In the genomic region with DNA sequence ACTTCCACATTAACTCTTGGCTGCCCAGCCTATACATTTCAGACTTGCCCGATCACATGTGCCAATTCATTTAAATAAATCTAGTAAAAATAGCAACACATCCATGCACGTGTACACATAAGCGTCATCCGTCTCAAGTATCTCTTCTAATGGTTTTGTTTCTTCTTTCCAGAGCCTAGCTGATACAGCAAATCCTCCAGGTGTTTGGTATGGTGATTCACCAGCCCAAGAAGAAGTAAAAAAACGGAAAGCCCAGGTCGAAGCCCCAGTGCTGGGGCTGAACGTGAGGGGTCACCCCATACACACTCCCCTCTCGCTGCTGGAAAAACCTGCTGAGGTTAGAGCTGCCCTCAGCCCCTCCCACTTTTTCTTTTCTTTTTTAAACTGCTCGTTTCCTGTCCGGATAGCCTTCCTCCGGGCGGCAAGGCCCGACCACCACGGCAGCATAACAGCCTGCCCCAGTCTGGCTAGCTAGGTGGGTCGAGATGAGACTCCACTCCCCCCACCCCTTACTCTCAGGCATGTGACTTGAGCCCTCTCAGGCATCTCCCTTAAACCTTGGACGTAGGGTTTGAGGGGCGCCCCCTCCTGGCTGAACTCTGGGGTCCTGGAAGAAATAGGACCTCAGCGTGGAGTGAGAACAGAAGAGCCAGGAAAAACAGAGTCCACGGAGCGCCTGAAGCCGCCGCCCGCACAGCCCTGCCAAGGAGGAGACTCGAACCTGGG, we compare ENCODE assay signal across 8 cellular contexts. TPM values are rescaled to one million over a fixed set of nuclear protein-coding genes. Genes with fewer than 3 reads are reported as not detected.
DNase-seq lines count a peak whose midpoint lies in the region; ATAC-seq and TF ChIP-seq lines count a peak whose summit lies in the region.

No MANE protein-coding gene starts in this region.

- H3K27me3 ChIP-seq in tibial nerve = peaks cover 6 to 100% of the 10 kb centered on the region in 2 donors

- no peaks in the 10 kb centered on the region for H3K9me3 Mint-ChIP-seq in chondrocyte (ENCODE audit: low read depth)

- H3K4me3 ChIP-seq in AG04449 (ENCODE audit: low read depth, low read length) = peak overlapping the region; percentile 23; the same call in 1 of the 2 replicates
- peak overlapping the region; percentile 8; the same call in 1 of the 2 replicates for H3K4me3 ChIP-seq in GM08714 (ENCODE audit: low read length)
- peak overlapping the region; percentile 20 for H3K4me3 ChIP-seq in skeletal muscle cell (ENCODE audit: low read depth, low read length)
- no peak overlapping the region for H3K4me3 ChIP-seq in tibial nerve

- no peak overlapping the region for H3K27ac Mint-ChIP-seq in chondrocyte (ENCODE audit: unreplicated experiment)

- peak overlapping the region; percentile 55 for H3K4me3 Mint-ChIP-seq in chondrocyte (ENCODE audit: unreplicated experiment)

- no peak for ATAC-seq in GM21576 (IDR thresholded peaks at IDR 0.05; ENCODE audit: unreplicated experiment)

- DNase-seq in AG04449 (ENCODE audit: low read depth, low spot score) = no peak
- DNase-seq in NCI-H748 treated with DMSO at 0.1 percent for 48 hours (lab: John Stamatoyannopoulos, UW) = peak; percentile 1
- DNase-seq in chondrocyte (ENCODE audit: low spot score) = no peak
- no peak for DNase-seq in skeletal muscle cell (ENCODE audit: low read depth)
- no peak for DNase-seq in tibial nerve (ENCODE audit: low spot score in 2 of 2)
- DNase-seq in stimulated activated CD4-positive, alpha-beta T cell treated with anti-CD3 and anti-CD28 coated beads, Interleukin-4, amount 100 ng/mL, for 1 hour = no peak

- peak; percentile 37 for TF ChIP-seq CTCF in AG04449 (IDR thresholded peaks at IDR 0.05; ENCODE audit: insufficient read depth, low read length, missing control alignments)
- TF ChIP-seq CTCF in chondrocyte (IDR thresholded peaks at IDR 0.05) = peak; percentile 71
- no peak for TF ChIP-seq CTCF in tibial nerve (IDR thresholded peaks at IDR 0.05)

- H3K4me1 ChIP-seq in tibial nerve = peaks cover 0 to 33% (median 13%) of the 10 kb centered on the region in 4 donors

- no peaks in the 10 kb centered on the region for H3K9me3 ChIP-seq in tibial nerve

- peaks cover 14% of the 10 kb centered on the region for H3K4me1 Mint-ChIP-seq in chondrocyte (ENCODE audit: low read depth)

- WGBS in tibial nerve, 2 donors = 6 to 9% methylated on average over 24 of the region's 24 CpGs

- H3K27ac ChIP-seq in tibial nerve = no peak overlapping the region

- no peaks in the 10 kb centered on the region for H3K36me3 ChIP-seq in tibial nerve

- POLR2A ChIA-PET in AG04449 (lab: Yijun Ruan, JAX) = no interaction called here

- CTCF ChIA-PET in AG04449 (lab: Yijun Ruan, JAX) = interaction anchor here (1.0 to 2.0 kb wide), 7 partner anchors 8 to 115 kb away, joined by 3 to 9 read pairs (median 4); no protein-coding TSS in a partner anchor

- H3K36me3 Mint-ChIP-seq in chondrocyte (ENCODE audit: low read depth) = no peaks in the 10 kb centered on the region

- peaks cover 27% of the 10 kb centered on the region for H3K27me3 Mint-ChIP-seq in chondrocyte (ENCODE audit: low read depth)

- no peak for TF ChIP-seq EP300 in tibial nerve (IDR thresholded peaks at IDR 0.05)

- TF ChIP-seq POLR2A in tibial nerve (IDR thresholded peaks at IDR 0.05) = no peak

RNA-seq across cellular contexts. Expression of gene OR1F1, which starts 13.9 kb away (rescaled TPM):
- total RNA-seq in chondrocyte (0.37 to 0.38 TPM in 2 of 3 replicates, not detected in the other), tibial nerve (not detected)

RNA-seq across cellular contexts. Expression of gene ZNF213, which starts 39.2 kb away (rescaled TPM):
- total RNA-seq in chondrocyte = 10.6 to 13.0 TPM (median 10.8 TPM) in 3 replicates
- total RNA-seq in tibial nerve = 10 to 100 TPM in 1 of 4 donors, 1 to 10 TPM in 3; 7.7 to 17.1 (median 8.9) TPM

Comparison
In these comparisons a context has a peak if more than half of its experiments do, and no peak if none do; other contexts are left out.
1. H3K4me3 ChIP-seq: peak in AG04449 (single experiment), GM08714 (single experiment) and skeletal muscle cell (single experiment); none in tibial nerve (0 of 4).
2. CTCF ChIP-seq: peak in AG04449 (single experiment) and chondrocyte (single experiment); none in tibial nerve (0 of 5).